ENCODE assay signal across 31 cellular contexts in genomic region chr5:24068507-24068906, GRCh38.
"Had no signal": no experiment of that assay in that cellular context is flagged by ENCODE, and none has a peak within 500 bp of the region (broad histone marks: within the 10 kb centered on the region; RNA-seq: fewer than 3 reads in every experiment).

No MANE protein-coding gene starts in this region.

- H3K4me3 ChIP-seq: ascending aorta, cardiac muscle cell had no signal

- H3K27me3 ChIP-seq: ascending aorta, cardiac muscle cell had no signal

- H3K9me3 ChIP-seq: ascending aorta had no signal

- DNase-seq: activated CD4-positive, alpha-beta memory T cell treated with anti-CD3 and anti-CD28 coated beads, Interleukin-2, amount 10 ng/mL, durations not matched to agents 7 days and 5 days; activated CD4-positive, alpha-beta T cell treated with anti-CD3 and anti-CD28 coated beads for 1 hour; activated CD4-positive, alpha-beta T cell treated with anti-CD3 and anti-CD28 coated beads for 36 hours; activated CD4-positive, alpha-beta T cell treated with anti-CD3 and anti-CD28 coated beads for 48 hours; activated CD4-positive, alpha-beta T cell treated with anti-CD3 and anti-CD28 coated beads, Interleukin-2, amount 10 ng/mL, durations not matched to agents 7 days and 5 days; activated CD4-positive, alpha-beta T cell treated with anti-CD3 and anti-CD28 coated beads, Interleukin-2, amount 50 U/mL, for 48 hours; activated CD4-positive, CD25-positive, alpha-beta regulatory T cell; activated CD8-positive, alpha-beta memory T cell treated with anti-CD3 and anti-CD28 coated beads for 24 hours; activated CD8-positive, alpha-beta memory T cell treated with anti-CD3 and anti-CD28 coated beads, Interleukin-2, amount 10 ng/mL, durations not matched to agents 7 days and 5 days; activated CD8-positive, alpha-beta memory T cell treated with anti-CD3 and anti-CD28 coated beads, Interleukin-2, amount 50 U/mL, for 48 hours; activated CD8-positive, alpha-beta T cell treated with anti-CD3 and anti-CD28 coated beads, Interleukin-2, amount 10 ng/mL, durations not matched to agents 7 days and 5 days; activated effector memory CD4-positive, alpha-beta T cell treated with Interleukin-2 at 50 U/mL for 16 hours; activated gamma-delta T cell; activated naive CD4-positive, alpha-beta T cell treated with anti-CD3 and anti-CD28 coated beads, Interleukin-2, amount 10 ng/mL, durations not matched to agents 7 days and 5 days; activated naive CD4-positive, alpha-beta T cell treated with Interleukin-2 at 50 U/mL for 16 hours; activated naive CD8-positive, alpha-beta T cell treated with anti-CD3 and anti-CD28 coated beads, Interleukin-2, amount 10 ng/mL, durations not matched to agents 7 days and 5 days; activated naive CD8-positive, alpha-beta T cell treated with anti-CD3 and anti-CD28 coated beads, Interleukin-2, amount 50 U/mL, for 24 hours; activated T-cell treated with anti-CD3 and anti-CD28 coated beads, Interleukin-2, amount 50 U/mL, for 24 hours; activated T-cell treated with anti-CD3 and anti-CD28 coated beads, Interleukin-2, amount 50 U/mL, for 48 hours; amygdala; anterior cingulate cortex; caudate nucleus; cerebellar nuclear complex; T-helper 1 cell; T-helper 2 cell; T-helper 9 cell; WERI-Rb-1 had no signal

- H3K27ac ChIP-seq: ascending aorta, cardiac muscle cell, WERI-Rb-1 had no signal

- H3K36me3 ChIP-seq: ascending aorta, cardiac muscle cell, WERI-Rb-1 had no signal

- ATAC-seq: activated CD4-positive, alpha-beta T cell treated with anti-CD3 and anti-CD28 coated beads for 36 hours; activated CD4-positive, CD25-positive, alpha-beta regulatory T cell treated with anti-CD3 and anti-CD28 coated beads, Interleukin-2, amount 50 U/mL, for 24 hours; activated CD8-positive, alpha-beta memory T cell treated with anti-CD3 and anti-CD28 coated beads, Interleukin-2, amount 10 ng/mL, durations not matched to agents 7 days and 5 days; activated CD8-positive, alpha-beta T cell treated with anti-CD3 and anti-CD28 coated beads, Interleukin-2, amount 10 ng/mL, durations not matched to agents 7 days and 5 days; activated naive CD8-positive, alpha-beta T cell treated with anti-CD3 and anti-CD28 coated beads, Interleukin-2, amount 50 U/mL, for 24 hours; WTC11 had no signal

- H3K4me1 ChIP-seq: ascending aorta had no signal
